Comparison of ENCODE assay signal across 15 cellular contexts in the genomic region with DNA sequence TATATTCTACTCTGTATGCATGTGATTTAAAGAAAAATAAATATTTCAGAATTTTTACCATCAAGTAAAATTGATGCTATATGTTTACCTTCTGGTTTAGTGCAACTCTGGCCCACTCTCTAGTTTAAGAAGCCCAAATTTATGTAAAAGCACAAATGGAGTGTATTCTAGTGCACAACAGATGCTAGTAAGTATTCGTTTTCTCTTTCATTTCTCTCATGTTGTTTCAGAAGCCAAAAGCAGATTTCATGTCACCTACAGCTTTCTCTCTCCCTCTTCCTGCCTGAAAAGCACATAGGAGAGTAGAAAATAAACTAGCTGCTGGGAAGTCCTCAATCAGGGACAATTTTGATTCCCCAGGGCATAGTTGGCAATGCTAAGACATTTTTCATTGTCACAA.
DNase-seq lines count a peak whose midpoint lies in the region; ATAC-seq and TF ChIP-seq lines count a peak whose summit lies in the region.
"Had no signal": no experiment of that assay in that cellular context is flagged by ENCODE, and none has a peak within 500 bp of the region (broad histone marks: within the 10 kb centered on the region; RNA-seq: fewer than 3 reads in every experiment).

No MANE protein-coding gene starts in this region.

- H3K27me3 ChIP-seq in SK-N-SH (ENCODE audit: insufficient read depth), result no peaks in the 10 kb centered on the region
- H3K27me3 ChIP-seq: uterus had no signal

- no peaks in the 10 kb centered on the region for H3K9me3 ChIP-seq in SK-N-SH
- H3K9me3 ChIP-seq: uterus had no signal

- no peak overlapping the region for H3K27ac ChIP-seq in SK-N-SH (ENCODE audit: low read depth in 2 of 2, low read length in 1 of 2)
- H3K27ac ChIP-seq: uterus had no signal

- no peak for DNase-seq in epidermal melanocyte (ENCODE audit: insufficient read length, low spot score)
- DNase-seq in left lobe of liver (ENCODE audit: low spot score), result no peak
- no peak for DNase-seq in SK-N-SH
- no peak for DNase-seq in superior temporal gyrus (ENCODE audit: extremely low spot score)
- DNase-seq: activated T-cell treated with anti-CD3 and anti-CD28 coated beads, Interleukin-2, amount 50 U/mL, for 72 hours; effector CD8-positive, alpha-beta T cell; foreskin fibroblast; immature natural killer cell; posterior cingulate gyrus; SW 1271; uterus had no signal

- no peak for TF ChIP-seq CTCF in SK-N-SH (IDR thresholded peaks at IDR 0.05)

- no peaks in the 10 kb centered on the region for H3K9me2 ChIP-seq in SK-N-SH

- no peak overlapping the region for H3K9ac ChIP-seq in SK-N-SH

- POLR2A ChIA-PET in SK-N-SH (lab: Yijun Ruan, JAX), result no interaction called here

- no peaks in the 10 kb centered on the region; a peak in 1 of 4 replicates for H3K4me1 ChIP-seq in SK-N-SH (ENCODE audit: control insufficient read depth in 1 of 2, insufficient read depth in 2 of 2, low read depth in 1 of 2, low read length in 1 of 2)
- H3K4me1 ChIP-seq: uterus had no signal

- 11% methylated on average over 1 of the region's 1 CpG for WGBS in SK-N-SH (ENCODE audit: low lambda C conversion rate)

- H3K4me2 ChIP-seq in SK-N-SH, result no peak overlapping the region

- ATAC-seq in GM18502 (IDR thresholded peaks at IDR 0.05; ENCODE audit: poor library complexity, unreplicated experiment) (peak; percentile 51), GM19455 (IDR thresholded peaks at IDR 0.05; ENCODE audit: unreplicated experiment) (peak; percentile 63), HG02763 (IDR thresholded peaks at IDR 0.05; ENCODE audit: unreplicated experiment) (peak; percentile 53), HG03432 (IDR thresholded peaks at IDR 0.05; ENCODE audit: unreplicated experiment) (peak; percentile 62), left lobe of liver (no peak)
- ATAC-seq: activated T-cell treated with anti-CD3 and anti-CD28 coated beads, Interleukin-2, amount 50 U/mL, for 72 hours had no signal

- H3F3A ChIP-seq in SK-N-SH (replicated peaks; ENCODE audit: insufficient read depth), result no peaks in the 10 kb centered on the region

- CTCF ChIA-PET in SK-N-SH (lab: Yijun Ruan, JAX), result interaction anchor here (0.8 kb wide), 1 partner anchor 279 kb away, joined by 3 read pairs; no protein-coding TSS in a partner anchor

- no peaks in the 10 kb centered on the region for H4K20me1 ChIP-seq in SK-N-SH (ENCODE audit: insufficient read depth)

- no peak for TF ChIP-seq EP300 in SK-N-SH (IDR thresholded peaks at IDR 0.05; ENCODE audit: borderline replicate concordance in 1 of 2, low read depth in 1 of 2, low read length in 1 of 2)

- no peaks in the 10 kb centered on the region for H3K79me2 ChIP-seq in SK-N-SH (ENCODE audit: insufficient read depth)

- H3K4me3 ChIP-seq in SK-N-SH (ENCODE audit: low read depth in 2 of 2, low read length in 1 of 2), result no peak overlapping the region
- H3K4me3 ChIP-seq: uterus had no signal

- no peak overlapping the region for H2AFZ ChIP-seq in SK-N-SH (ENCODE audit: low read depth)

- TF ChIP-seq RAD21 in SK-N-SH (IDR thresholded peaks at IDR 0.05; ENCODE audit: low read length), result no peak

- H3K36me3 ChIP-seq in SK-N-SH (replicated peaks in 1 of 2; ENCODE audit: control insufficient read depth in 1 of 2, insufficient read depth in 2 of 2, low read length in 1 of 2), result no peaks in the 10 kb centered on the region
- H3K36me3 ChIP-seq: uterus had no signal

TF ChIP-seq in SK-N-SH, 30 proteins besides CTCF, POLR2A, EP300 and RAD21:
- TF ChIP-seq TCF12 (IDR thresholded peaks at IDR 0.05) (no peak), FOXJ3 (CRISPR knock-in tag; IDR thresholded peaks at IDR 0.05) (no peak), ELF1 (IDR thresholded peaks at IDR 0.05) (no peak), TAF1 (IDR thresholded peaks at IDR 0.05; ENCODE audit: borderline replicate concordance, low read depth, low read length) (no peak), MEF2A (IDR thresholded peaks at IDR 0.05; ENCODE audit: borderline replicate concordance, low read depth) (no peak), SMC3 (IDR thresholded peaks at IDR 0.05; ENCODE audit: low read depth, low read length) (no peak), MXI1 (IDR thresholded peaks at IDR 0.05; ENCODE audit: low read depth, low read length) (no peak), NFIC (IDR thresholded peaks at IDR 0.05; ENCODE audit: borderline replicate concordance) (no peak), CHD2 (IDR thresholded peaks at IDR 0.05; ENCODE audit: low read length, partially characterized antibody) (no peak), FOSL2 (IDR thresholded peaks at IDR 0.05; ENCODE audit: borderline replicate concordance, low read depth) (no peak)
- TF ChIP-seq, protein P1, sequence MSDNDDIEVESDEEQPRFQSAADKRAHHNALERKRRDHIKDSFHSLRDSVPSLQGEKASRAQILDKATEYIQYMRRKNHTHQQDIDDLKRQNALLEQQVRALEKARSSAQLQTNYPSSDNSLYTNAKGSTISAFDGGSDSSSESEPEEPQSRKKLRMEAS (IDR thresholded peaks at IDR 0.05; ENCODE audit: low read depth), result no peak
- TF ChIP-seq, protein P2, sequence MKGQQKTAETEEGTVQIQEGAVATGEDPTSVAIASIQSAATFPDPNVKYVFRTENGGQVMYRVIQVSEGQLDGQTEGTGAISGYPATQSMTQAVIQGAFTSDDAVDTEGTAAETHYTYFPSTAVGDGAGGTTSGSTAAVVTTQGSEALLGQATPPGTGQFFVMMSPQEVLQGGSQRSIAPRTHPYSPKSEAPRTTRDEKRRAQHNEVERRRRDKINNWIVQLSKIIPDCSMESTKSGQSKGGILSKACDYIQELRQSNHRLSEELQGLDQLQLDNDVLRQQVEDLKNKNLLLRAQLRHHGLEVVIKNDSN (IDR thresholded peaks at IDR 0.05; ENCODE audit: borderline replicate concordance, low read depth), result no peak
- TF ChIP-seq, protein P3, sequence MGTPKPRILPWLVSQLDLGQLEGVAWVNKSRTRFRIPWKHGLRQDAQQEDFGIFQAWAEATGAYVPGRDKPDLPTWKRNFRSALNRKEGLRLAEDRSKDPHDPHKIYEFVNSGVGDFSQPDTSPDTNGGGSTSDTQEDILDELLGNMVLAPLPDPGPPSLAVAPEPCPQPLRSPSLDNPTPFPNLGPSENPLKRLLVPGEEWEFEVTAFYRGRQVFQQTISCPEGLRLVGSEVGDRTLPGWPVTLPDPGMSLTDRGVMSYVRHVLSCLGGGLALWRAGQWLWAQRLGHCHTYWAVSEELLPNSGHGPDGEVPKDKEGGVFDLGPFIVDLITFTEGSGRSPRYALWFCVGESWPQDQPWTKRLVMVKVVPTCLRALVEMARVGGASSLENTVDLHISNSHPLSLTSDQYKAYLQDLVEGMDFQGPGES (IDR thresholded peaks at IDR 0.05; ENCODE audit: low read depth, low read length), result no peak
- TF ChIP-seq, protein P4, sequence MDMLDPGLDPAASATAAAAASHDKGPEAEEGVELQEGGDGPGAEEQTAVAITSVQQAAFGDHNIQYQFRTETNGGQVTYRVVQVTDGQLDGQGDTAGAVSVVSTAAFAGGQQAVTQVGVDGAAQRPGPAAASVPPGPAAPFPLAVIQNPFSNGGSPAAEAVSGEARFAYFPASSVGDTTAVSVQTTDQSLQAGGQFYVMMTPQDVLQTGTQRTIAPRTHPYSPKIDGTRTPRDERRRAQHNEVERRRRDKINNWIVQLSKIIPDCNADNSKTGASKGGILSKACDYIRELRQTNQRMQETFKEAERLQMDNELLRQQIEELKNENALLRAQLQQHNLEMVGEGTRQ (IDR thresholded peaks at IDR 0.05; ENCODE audit: borderline replicate concordance, low read depth, low read length), result no peak
- TF ChIP-seq, protein P5, sequence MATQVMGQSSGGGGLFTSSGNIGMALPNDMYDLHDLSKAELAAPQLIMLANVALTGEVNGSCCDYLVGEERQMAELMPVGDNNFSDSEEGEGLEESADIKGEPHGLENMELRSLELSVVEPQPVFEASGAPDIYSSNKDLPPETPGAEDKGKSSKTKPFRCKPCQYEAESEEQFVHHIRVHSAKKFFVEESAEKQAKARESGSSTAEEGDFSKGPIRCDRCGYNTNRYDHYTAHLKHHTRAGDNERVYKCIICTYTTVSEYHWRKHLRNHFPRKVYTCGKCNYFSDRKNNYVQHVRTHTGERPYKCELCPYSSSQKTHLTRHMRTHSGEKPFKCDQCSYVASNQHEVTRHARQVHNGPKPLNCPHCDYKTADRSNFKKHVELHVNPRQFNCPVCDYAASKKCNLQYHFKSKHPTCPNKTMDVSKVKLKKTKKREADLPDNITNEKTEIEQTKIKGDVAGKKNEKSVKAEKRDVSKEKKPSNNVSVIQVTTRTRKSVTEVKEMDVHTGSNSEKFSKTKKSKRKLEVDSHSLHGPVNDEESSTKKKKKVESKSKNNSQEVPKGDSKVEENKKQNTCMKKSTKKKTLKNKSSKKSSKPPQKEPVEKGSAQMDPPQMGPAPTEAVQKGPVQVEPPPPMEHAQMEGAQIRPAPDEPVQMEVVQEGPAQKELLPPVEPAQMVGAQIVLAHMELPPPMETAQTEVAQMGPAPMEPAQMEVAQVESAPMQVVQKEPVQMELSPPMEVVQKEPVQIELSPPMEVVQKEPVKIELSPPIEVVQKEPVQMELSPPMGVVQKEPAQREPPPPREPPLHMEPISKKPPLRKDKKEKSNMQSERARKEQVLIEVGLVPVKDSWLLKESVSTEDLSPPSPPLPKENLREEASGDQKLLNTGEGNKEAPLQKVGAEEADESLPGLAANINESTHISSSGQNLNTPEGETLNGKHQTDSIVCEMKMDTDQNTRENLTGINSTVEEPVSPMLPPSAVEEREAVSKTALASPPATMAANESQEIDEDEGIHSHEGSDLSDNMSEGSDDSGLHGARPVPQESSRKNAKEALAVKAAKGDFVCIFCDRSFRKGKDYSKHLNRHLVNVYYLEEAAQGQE (IDR thresholded peaks at IDR 0.05; ENCODE audit: low read depth, low read length), result no peak
- TF ChIP-seq, protein P6, sequence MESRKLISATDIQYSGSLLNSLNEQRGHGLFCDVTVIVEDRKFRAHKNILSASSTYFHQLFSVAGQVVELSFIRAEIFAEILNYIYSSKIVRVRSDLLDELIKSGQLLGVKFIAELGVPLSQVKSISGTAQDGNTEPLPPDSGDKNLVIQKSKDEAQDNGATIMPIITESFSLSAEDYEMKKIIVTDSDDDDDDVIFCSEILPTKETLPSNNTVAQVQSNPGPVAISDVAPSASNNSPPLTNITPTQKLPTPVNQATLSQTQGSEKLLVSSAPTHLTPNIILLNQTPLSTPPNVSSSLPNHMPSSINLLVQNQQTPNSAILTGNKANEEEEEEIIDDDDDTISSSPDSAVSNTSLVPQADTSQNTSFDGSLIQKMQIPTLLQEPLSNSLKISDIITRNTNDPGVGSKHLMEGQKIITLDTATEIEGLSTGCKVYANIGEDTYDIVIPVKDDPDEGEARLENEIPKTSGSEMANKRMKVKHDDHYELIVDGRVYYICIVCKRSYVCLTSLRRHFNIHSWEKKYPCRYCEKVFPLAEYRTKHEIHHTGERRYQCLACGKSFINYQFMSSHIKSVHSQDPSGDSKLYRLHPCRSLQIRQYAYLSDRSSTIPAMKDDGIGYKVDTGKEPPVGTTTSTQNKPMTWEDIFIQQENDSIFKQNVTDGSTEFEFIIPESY (IDR thresholded peaks at IDR 0.05; ENCODE audit: borderline replicate concordance, low read depth), result no peak
